1 cellular context compared by ENCODE assay signal in the genomic region with DNA sequence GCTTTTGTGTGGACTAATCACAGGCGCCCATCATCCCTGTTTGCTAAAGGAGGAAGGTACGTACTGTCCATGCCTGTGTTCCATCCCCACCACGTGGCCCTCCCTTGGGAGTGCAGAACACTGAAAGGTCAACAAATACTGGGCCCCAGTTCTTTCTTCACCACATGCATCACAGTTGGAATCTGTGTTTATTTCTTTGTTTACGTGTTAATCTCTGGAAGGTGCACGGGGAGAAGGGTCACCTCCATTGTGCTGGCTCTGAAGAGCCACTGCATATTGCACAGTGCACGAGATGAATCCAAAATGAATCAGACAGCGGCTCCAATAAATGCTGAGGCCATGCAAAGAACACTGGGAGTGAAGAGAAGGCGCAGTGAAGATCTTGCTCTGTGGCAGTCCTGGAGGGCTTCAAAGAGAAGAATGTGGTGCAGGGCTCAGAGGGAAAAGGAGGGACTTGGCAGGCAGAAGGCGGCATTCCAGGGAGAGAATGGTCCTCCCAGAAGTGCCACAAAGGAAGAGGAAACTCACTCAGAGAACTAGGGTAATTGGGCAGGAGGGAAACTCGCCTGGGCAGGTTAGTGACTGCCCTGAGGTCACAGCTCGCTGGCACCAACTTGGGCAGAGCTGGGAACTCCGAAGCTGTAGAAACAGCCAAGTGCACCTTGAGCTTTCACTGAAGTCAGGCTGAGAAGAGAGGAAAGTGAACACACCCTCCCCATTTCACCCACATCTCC.
TF ChIP-seq lines count a peak whose summit lies in the region.

No MANE protein-coding gene starts in this region.

TF ChIP-seq in endothelial cell of umbilical vein, 7 proteins besides CTCF, POLR2A, EP300 and RAD21 (continued from another document):
- TF ChIP-seq MYC (IDR thresholded peaks at IDR 0.05; ENCODE audit: low read depth, low read length) (no peak), MAX (IDR thresholded peaks at IDR 0.05; ENCODE audit: insufficient read depth, insufficient read length) (no peak), GATA2 (IDR thresholded peaks at IDR 0.05; ENCODE audit: insufficient read depth, insufficient read length, low read depth, low read length) (no peak), FOS (IDR thresholded peaks at IDR 0.05; ENCODE audit: borderline replicate concordance, insufficient read depth, low read length) (no peak), POLR2AphosphoS5 (IDR thresholded peaks at IDR 0.05; ENCODE audit: insufficient read depth, low read depth, low read length) (no peak)
